ENCODE assay signal across 16 cellular contexts in the genomic region with DNA sequence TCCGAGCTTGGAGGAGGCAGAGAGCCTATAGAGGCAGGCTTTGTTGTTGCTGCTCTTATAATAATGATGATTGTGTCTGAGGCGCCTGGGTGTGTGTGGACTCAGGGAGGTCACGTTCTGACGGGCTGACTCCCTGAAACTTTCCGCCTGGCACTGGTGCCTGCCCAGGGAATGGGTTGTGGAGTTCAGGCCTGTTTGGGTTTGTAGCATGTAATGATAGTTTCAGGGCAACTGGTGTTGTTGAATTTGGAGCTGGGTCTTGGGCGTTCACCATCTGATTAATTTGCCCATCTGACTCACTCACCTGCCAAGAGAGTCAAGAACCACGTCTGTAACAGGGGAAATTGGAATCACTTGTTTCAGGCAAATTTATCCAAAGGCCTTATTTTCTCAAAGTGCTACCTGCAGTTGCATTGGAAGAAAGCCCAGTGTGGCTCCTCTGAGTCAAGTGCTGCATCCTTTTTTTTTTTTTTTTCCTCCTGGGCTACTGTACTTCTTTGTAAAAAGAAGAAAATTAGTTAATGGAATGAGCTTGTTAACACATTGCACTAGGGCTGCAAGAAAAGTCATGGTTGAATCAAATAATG.
"Had no signal": no experiment of that assay in that cellular context is flagged by ENCODE, and none has a peak within 500 bp of the region (broad histone marks: within the 10 kb centered on the region; RNA-seq: fewer than 3 reads in every experiment).

No MANE protein-coding gene starts in this region.

- H3K27me3 Mint-ChIP-seq: activated naive CD4-positive, alpha-beta T cell treated with anti-CD3 and anti-CD28 coated beads, Interleukin-2, amount 50 U/mL, for 24 hours had no signal

- DNase-seq: activated effector memory CD4-positive, alpha-beta T cell treated with Interleukin-2 at 50 U/mL for 16 hours; activated T-cell treated with anti-CD3 and anti-CD28 coated beads, Interleukin-2, amount 50 U/mL, for 24 hours; amniotic stem cell; body of pancreas; foreskin melanocyte; heart left ventricle; left lung; mesenchymal stem cell; sigmoid colon; stimulated activated CD4-positive, alpha-beta T cell treated with anti-CD3 and anti-CD28 coated beads, Interleukin-2, amount 100 ng/mL, for 24 hours; stimulated activated naive CD4-positive, alpha-beta T cell; upper lobe of left lung had no signal

- H3K9me3 Mint-ChIP-seq: activated naive CD4-positive, alpha-beta T cell treated with anti-CD3 and anti-CD28 coated beads, Interleukin-2, amount 50 U/mL, for 24 hours; activated T-cell treated with anti-CD3 and anti-CD28 coated beads, Interleukin-2, amount 50 U/mL, for 24 hours; natural killer cell treated with Interleukin-12 subunit alpha and Interleukin-12 subunit beta and Interleukin-15 and Interleukin-18, amount 100 ng/mL, for 72 hours; T-helper 2 cell treated with Interferon-gamma antibody and Interleukin-4, amounts not matched to agents 5 μg/mL and 100 μg/mL, for 36 hours had no signal

- H3K4me3 Mint-ChIP-seq: activated naive CD4-positive, alpha-beta T cell treated with anti-CD3 and anti-CD28 coated beads, Interleukin-2, amount 50 U/mL, for 24 hours; activated T-cell treated with anti-CD3 and anti-CD28 coated beads, Interleukin-2, amount 50 U/mL, for 24 hours; natural killer cell treated with Interleukin-12 subunit alpha and Interleukin-12 subunit beta and Interleukin-15 and Interleukin-18, amount 100 ng/mL, for 72 hours; T-helper 2 cell treated with Interferon-gamma antibody and Interleukin-4, amounts not matched to agents 5 μg/mL and 100 μg/mL, for 36 hours had no signal

- H3K36me3 Mint-ChIP-seq: activated naive CD4-positive, alpha-beta T cell treated with anti-CD3 and anti-CD28 coated beads, Interleukin-2, amount 50 U/mL, for 24 hours; natural killer cell treated with Interleukin-12 subunit alpha and Interleukin-12 subunit beta and Interleukin-15 and Interleukin-18, amount 100 ng/mL, for 72 hours had no signal

- H3K27ac Mint-ChIP-seq: activated naive CD4-positive, alpha-beta T cell treated with anti-CD3 and anti-CD28 coated beads, Interleukin-2, amount 50 U/mL, for 24 hours; activated T-cell treated with anti-CD3 and anti-CD28 coated beads, Interleukin-2, amount 50 U/mL, for 24 hours; natural killer cell treated with Interleukin-12 subunit alpha and Interleukin-12 subunit beta and Interleukin-15 and Interleukin-18, amount 100 ng/mL, for 72 hours; T-helper 2 cell treated with Interferon-gamma antibody and Interleukin-4, amounts not matched to agents 5 μg/mL and 100 μg/mL, for 36 hours had no signal

- ATAC-seq: activated CD4-positive, CD25-positive, alpha-beta regulatory T cell treated with anti-CD3 and anti-CD28 coated beads, Interleukin-2, amount 50 U/mL, for 24 hours; body of pancreas; heart left ventricle; left lung; natural killer cell treated with Interleukin-12 subunit alpha and Interleukin-12 subunit beta and Interleukin-15 and Interleukin-18, amount 100 ng/mL, for 72 hours had no signal

- H3K4me1 Mint-ChIP-seq: activated naive CD4-positive, alpha-beta T cell treated with anti-CD3 and anti-CD28 coated beads, Interleukin-2, amount 50 U/mL, for 24 hours had no signal
